Comparison of ENCODE assay signal across 1 cellular context in genomic region chr7:50449501-50449880, GRCh38.
TF ChIP-seq lines count a peak whose summit lies in the region.

No MANE protein-coding gene starts in this region.

TF ChIP-seq in GM23338, 12 proteins besides CTCF, POLR2A, EP300 and RAD21 (continued from another document):
- TF ChIP-seq ZNF462 (CRISPR knock-in tag; IDR thresholded peaks at IDR 0.05) (no peak), JUNB (IDR thresholded peaks at IDR 0.05; ENCODE audit: unreplicated experiment) (no peak), REST (IDR thresholded peaks at IDR 0.05; ENCODE audit: unreplicated experiment) (no peak), POLR2AphosphoS5 (IDR thresholded peaks at IDR 0.05; ENCODE audit: low read depth) (no peak), EZH2phosphoT487 (IDR thresholded peaks at IDR 0.05; ENCODE audit: unreplicated experiment) (no peak), NANOG (IDR thresholded peaks at IDR 0.05; ENCODE audit: borderline replicate concordance) (no peak), ZNF114 (CRISPR knock-in tag; IDR thresholded peaks at IDR 0.05) (no peak)
TF ChIP-seq in GM23338: peak in this region for 0.
